In genomic region chr18:46010676-46011075, GRCh38 we compare ENCODE assay signal across 17 cellular contexts. TPM values are rescaled to one million over a fixed set of nuclear protein-coding genes. Genes with fewer than 3 reads are reported as not detected.
A peak's percentile ranks its signal among the peaks of the same experiment; 100 is the strongest.
DNase-seq lines count a peak whose midpoint lies in the region; TF ChIP-seq lines count a peak whose summit lies in the region.
"Had no signal": no experiment of that assay in that cellular context is flagged by ENCODE, and none has a peak within 500 bp of the region (broad histone marks: within the 10 kb centered on the region; RNA-seq: fewer than 3 reads in every experiment).

No MANE protein-coding gene starts in this region.

- no peaks in the 10 kb centered on the region for H3K36me3 ChIP-seq in thyroid gland
- H3K36me3 ChIP-seq: BE2C had no signal

- peaks cover 3% of the 10 kb centered on the region for H3K27me3 Mint-ChIP-seq in dendritic cell treated with granulocyte-macrophage colony-stimulating factor and Interleukin-4, amounts not matched to agents 40 ng/mL and 50 ng/mL, for 4 days
- H3K27me3 Mint-ChIP-seq in chondrocyte (ENCODE audit: low read depth): no peaks in the 10 kb centered on the region
- H3K27me3 Mint-ChIP-seq: CD8-positive, alpha-beta memory T cell had no signal

- intact Hi-C loops in dendritic cell treated with granulocyte-macrophage colony-stimulating factor and Interleukin-4, amounts not matched to agents 40 ng/mL and 50 ng/mL, for 4 days (cut with micrococcal nuclease): loop anchor here (5.0 kb wide), 1 partner anchor 62 kb away; the partner anchor contains the start of gene PSTPIP2
- intact Hi-C loops in thyroid gland (cut with DNase I): no loop called here

- peaks cover 67% of the 10 kb centered on the region for H3K36me3 Mint-ChIP-seq in dendritic cell treated with granulocyte-macrophage colony-stimulating factor and Interleukin-4, amounts not matched to agents 40 ng/mL and 50 ng/mL, for 4 days (ENCODE audit: low read depth)
- peaks cover 16% of the 10 kb centered on the region for H3K36me3 Mint-ChIP-seq in chondrocyte (ENCODE audit: low read depth)
- H3K36me3 Mint-ChIP-seq: IgD-negative memory B cell had no signal

- H3K27ac Mint-ChIP-seq in dendritic cell treated with granulocyte-macrophage colony-stimulating factor and Interleukin-4, amounts not matched to agents 40 ng/mL and 50 ng/mL, for 4 days: peak overlapping the region; percentile 83
- H3K27ac Mint-ChIP-seq in chondrocyte (ENCODE audit: unreplicated experiment): no peak overlapping the region
- H3K27ac Mint-ChIP-seq: CD8-positive, alpha-beta memory T cell; H9; IgD-negative memory B cell had no signal

- DNase-seq in CD1c-positive myeloid dendritic cell (ENCODE audit: extremely low spot score): peak; percentile 55
- peak in 1 of 2 experiments; percentile 39 for DNase-seq in HL-60 (ENCODE audit: low read depth in 1 of 2, low spot score in 1 of 2)
- peak; percentile 14 for DNase-seq in pons (ENCODE audit: low spot score)
- no peak for DNase-seq in GF-D8 (lab: John Stamatoyannopoulos, UW)
- DNase-seq in thyroid gland: no peak
- DNase-seq in NCI-H2171 (lab: John Stamatoyannopoulos, UW): no peak
- DNase-seq in chondrocyte (ENCODE audit: low spot score): no peak
- DNase-seq: BE2C; Caco-2; CD8-positive, alpha-beta memory T cell; DND-41; GM23248; H9 had no signal

- H3K27me3 ChIP-seq in HL-60 (ENCODE audit: insufficient read depth, poor library complexity, severe bottlenecking): no peaks in the 10 kb centered on the region
- no peaks in the 10 kb centered on the region for H3K27me3 ChIP-seq in thyroid gland
- H3K27me3 ChIP-seq: BE2C had no signal

- no peaks in the 10 kb centered on the region for H3K9me3 ChIP-seq in thyroid gland
- H3K9me3 ChIP-seq: A549, BE2C, Caco-2 had no signal

- H3K4me1 ChIP-seq in thyroid gland: no peaks in the 10 kb centered on the region
- H3K4me1 ChIP-seq: A549, BE2C, Caco-2 had no signal

- no peak for TF ChIP-seq POLR2A in thyroid gland (IDR thresholded peaks at IDR 0.05)

- H3K9me3 Mint-ChIP-seq in dendritic cell treated with granulocyte-macrophage colony-stimulating factor and Interleukin-4, amounts not matched to agents 40 ng/mL and 50 ng/mL, for 4 days: no peaks in the 10 kb centered on the region
- H3K9me3 Mint-ChIP-seq in chondrocyte (ENCODE audit: low read depth): no peaks in the 10 kb centered on the region
- H3K9me3 Mint-ChIP-seq: CD8-positive, alpha-beta memory T cell; H9; IgD-negative memory B cell had no signal

- no peak for TF ChIP-seq CTCF in HL-60 (IDR thresholded peaks at IDR 0.05; ENCODE audit: insufficient read depth, low read length)
- TF ChIP-seq CTCF in thyroid gland (IDR thresholded peaks at IDR 0.05): no peak
- TF ChIP-seq CTCF in chondrocyte (IDR thresholded peaks at IDR 0.05): no peak

- H3K4me3 ChIP-seq in HL-60 (replicated peaks; ENCODE audit: insufficient read depth, low read length) (no peak overlapping the region), thyroid gland (replicated peaks in 1 of 3) (no peak overlapping the region)
- H3K4me3 ChIP-seq: A549, GM23248 had no signal

- H3K27ac ChIP-seq in HL-60 (replicated peaks): peak overlapping the region; percentile 73
- H3K27ac ChIP-seq in thyroid gland: no peak overlapping the region
- H3K27ac ChIP-seq: A549, C4-2B, GM23248 had no signal

- 91 to 98% methylated on average over 4 of the region's 4 CpGs for WGBS in thyroid gland, 2 donors

- H3K4me1 Mint-ChIP-seq in dendritic cell treated with granulocyte-macrophage colony-stimulating factor and Interleukin-4, amounts not matched to agents 40 ng/mL and 50 ng/mL, for 4 days (ENCODE audit: low read depth): peaks cover 71% of the 10 kb centered on the region
- H3K4me1 Mint-ChIP-seq in chondrocyte (ENCODE audit: low read depth): no peaks in the 10 kb centered on the region

- H3K4me3 Mint-ChIP-seq in dendritic cell treated with granulocyte-macrophage colony-stimulating factor and Interleukin-4, amounts not matched to agents 40 ng/mL and 50 ng/mL, for 4 days: peak overlapping the region; percentile 17
- no peak overlapping the region for H3K4me3 Mint-ChIP-seq in chondrocyte (ENCODE audit: unreplicated experiment)
- H3K4me3 Mint-ChIP-seq: CD8-positive, alpha-beta memory T cell; H9; IgD-negative memory B cell had no signal

RNA-seq across cellular contexts. Expression of gene EPG5, which starts 43.5 kb away (rescaled TPM):
- total RNA-seq in thyroid gland: 100 to 1,000 TPM in 1 of 4 donors, 10 to 100 TPM in 3; 39.1 to 105 (median 59.0) TPM
- total RNA-seq in chondrocyte: 23.3 to 28.9 TPM (median 24.5 TPM) in 3 replicates

Comparison
In these comparisons a context has a peak if more than half of its experiments do, and no peak if none do; other contexts are left out.
1. DNase-seq: peak in CD1c-positive myeloid dendritic cell (single experiment) and pons (single experiment); none in GF-D8 (single experiment), thyroid gland (0 of 2), NCI-H2171 (single experiment) and chondrocyte (single experiment).